ENCODE assay signal across 14 cellular contexts in the genomic region with DNA sequence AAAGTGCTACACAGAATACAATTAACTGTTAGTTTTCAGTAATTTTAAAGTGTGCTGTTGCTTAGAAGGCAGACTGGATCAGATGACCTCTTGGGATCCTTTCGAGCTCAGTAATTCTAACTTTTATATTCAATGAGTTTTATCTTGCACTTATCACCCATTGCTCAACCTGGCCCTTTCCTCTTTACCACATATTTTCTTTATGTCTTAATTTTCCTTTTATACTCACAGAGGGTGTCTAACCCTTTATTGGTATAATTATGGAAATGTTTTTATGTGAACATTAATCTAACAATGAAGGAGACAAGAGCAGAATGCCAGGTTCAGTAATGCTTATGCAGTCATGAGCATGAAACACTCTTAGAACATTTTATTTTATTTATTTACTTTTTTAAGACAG. TPM values are rescaled to one million over a fixed set of nuclear protein-coding genes. Genes with fewer than 3 reads are reported as not detected.
DNase-seq lines count a peak whose midpoint lies in the region; ATAC-seq and TF ChIP-seq lines count a peak whose summit lies in the region.
"Had no signal": no experiment of that assay in that cellular context is flagged by ENCODE, and none has a peak within 500 bp of the region (broad histone marks: within the 10 kb centered on the region; RNA-seq: fewer than 3 reads in every experiment).

No MANE protein-coding gene starts in this region.

- POLR2A ChIA-PET in A673 (lab: Charles Lee; ENCODE audit: low non-redundant PET) (interaction anchor here (0.7 kb wide), 1 partner anchor 25 kb away, joined by 7 read pairs; no protein-coding TSS in a partner anchor), HEK293 (lab: Yijun Ruan, JAX) (no interaction called here)

- no peak for TF ChIP-seq POLR2A in tibial nerve (IDR thresholded peaks at IDR 0.05)

- DNase-seq in A673 (ENCODE audit: low spot score), result peak; percentile 18
- no peak for DNase-seq in SK-N-MC (ENCODE audit: low read depth, low spot score)
- DNase-seq in fibroblast of the aortic adventitia (ENCODE audit: low read depth), result peak; percentile 59
- no peak for DNase-seq in NCI-H2029 (lab: John Stamatoyannopoulos, UW)
- DNase-seq in tibial nerve (ENCODE audit: low spot score in 2 of 2), result no peak
- DNase-seq: AML-193; Caco-2; CD4-positive, alpha-beta T cell; GOT3; H7 had no signal

- H3K27me3 ChIP-seq in A673 (replicated peaks; ENCODE audit: insufficient read depth, low read depth, low read length, poor library complexity), result no peaks in the 10 kb centered on the region
- H3K27me3 ChIP-seq in tibial nerve, result no peaks in the 10 kb centered on the region

- no peak for TF ChIP-seq EP300 in tibial nerve (IDR thresholded peaks at IDR 0.05)

- H3K9ac ChIP-seq in SK-N-MC (ENCODE audit: insufficient read length), result no peak overlapping the region

- no peaks in the 10 kb centered on the region for H3K4me1 ChIP-seq in A673 (ENCODE audit: insufficient read depth, low read length, poor library complexity, severe bottlenecking)
- peaks cover 10% of the 10 kb centered on the region for H3K4me1 ChIP-seq in HEK293 (ENCODE audit: control insufficient read depth, insufficient read depth, low read length)
- peaks cover 0 to 11% (median 0%) of the 10 kb centered on the region in 4 donors for H3K4me1 ChIP-seq in tibial nerve
- H3K4me1 ChIP-seq: Caco-2 had no signal

- CTCF ChIA-PET in A673 (lab: Charles Lee) (no interaction called here), HEK293 (lab: Yijun Ruan, JAX) (interaction anchor here (0.7 to 1.6 kb wide), 2 partner anchors 19 to 168 kb away, joined by 3 to 4 read pairs; no protein-coding TSS in a partner anchor)

- H3K4me3 ChIP-seq in A673 (ENCODE audit: low read depth, low read length, poor library complexity, severe bottlenecking), result no peak overlapping the region
- no peak overlapping the region for H3K4me3 ChIP-seq in HEK293 (ENCODE audit: low read depth, low read length)
- peak overlapping the region; percentile 39; the same call in 1 of the 2 replicates for H3K4me3 ChIP-seq in SK-N-MC
- H3K4me3 ChIP-seq in fibroblast of the aortic adventitia (ENCODE audit: low read depth, low read length), result no peak overlapping the region
- H3K4me3 ChIP-seq in tibial nerve, result no peak overlapping the region

- H3K27ac ChIP-seq in A673 (ENCODE audit: low read depth, low read length, poor library complexity, severe bottlenecking), result no peak overlapping the region
- H3K27ac ChIP-seq in HEK293 (ENCODE audit: extremely low read depth, low read depth, low read length), result no peak overlapping the region
- peak overlapping the region; percentile 0; the same call in 1 of the 2 replicates for H3K27ac ChIP-seq in SK-N-MC
- no peak overlapping the region for H3K27ac ChIP-seq in tibial nerve
- H3K27ac ChIP-seq: C4-2B had no signal

- no TSS peak for BruUV-seq in A673 (replicated peaks; lab: Mats Ljungman, UMichigan)

- 36 to 57% methylated on average over 1 of the region's 1 CpG for WGBS in tibial nerve, 2 donors

- no peak for TF ChIP-seq CTCF in A673 (conservative IDR thresholded peaks at IDR 0.05; ENCODE audit: low read depth, low read length)
- no peak for TF ChIP-seq CTCF in HEK293 (tag by site-specific recombination; IDR thresholded peaks at IDR 0.05)
- TF ChIP-seq CTCF in fibroblast of the aortic adventitia (IDR thresholded peaks at IDR 0.05; ENCODE audit: insufficient read depth, low read length), result no peak
- no peak for TF ChIP-seq CTCF in tibial nerve (IDR thresholded peaks at IDR 0.05)

- intact Hi-C loops in A673 (cut with micrococcal nuclease; ENCODE audit: unreplicated experiment), result no loop called here

- no peak for ATAC-seq in GM18498 (IDR thresholded peaks at IDR 0.05; ENCODE audit: unreplicated experiment)
- ATAC-seq: HCT116 had no signal

- H3K9me3 ChIP-seq in A673 (ENCODE audit: low read depth, low read length, poor library complexity, severe bottlenecking) (no peaks in the 10 kb centered on the region), HEK293 (ENCODE audit: control insufficient read depth, insufficient read depth, low read depth, low read length) (no peaks in the 10 kb centered on the region), SK-N-MC (ENCODE audit: low read depth, low read length) (no peaks in the 10 kb centered on the region), tibial nerve (no peaks in the 10 kb centered on the region)
- H3K9me3 ChIP-seq: Caco-2 had no signal

- H3K36me3 ChIP-seq in A673 (ENCODE audit: insufficient read depth, low read length, poor library complexity, severe bottlenecking), result no peaks in the 10 kb centered on the region
- H3K36me3 ChIP-seq in HEK293 (ENCODE audit: control insufficient read depth in 2 of 2, insufficient read depth in 1 of 2, low read length in 2 of 2), result no peaks in the 10 kb centered on the region
- no peaks in the 10 kb centered on the region for H3K36me3 ChIP-seq in SK-N-MC (ENCODE audit: insufficient read depth, low read length)
- H3K36me3 ChIP-seq in tibial nerve, result no peaks in the 10 kb centered on the region

TF ChIP-seq in HEK293, 187 proteins besides CTCF, POLR2A, EP300 and RAD21 (continues in another document):
- TF ChIP-seq, protein P1, sequence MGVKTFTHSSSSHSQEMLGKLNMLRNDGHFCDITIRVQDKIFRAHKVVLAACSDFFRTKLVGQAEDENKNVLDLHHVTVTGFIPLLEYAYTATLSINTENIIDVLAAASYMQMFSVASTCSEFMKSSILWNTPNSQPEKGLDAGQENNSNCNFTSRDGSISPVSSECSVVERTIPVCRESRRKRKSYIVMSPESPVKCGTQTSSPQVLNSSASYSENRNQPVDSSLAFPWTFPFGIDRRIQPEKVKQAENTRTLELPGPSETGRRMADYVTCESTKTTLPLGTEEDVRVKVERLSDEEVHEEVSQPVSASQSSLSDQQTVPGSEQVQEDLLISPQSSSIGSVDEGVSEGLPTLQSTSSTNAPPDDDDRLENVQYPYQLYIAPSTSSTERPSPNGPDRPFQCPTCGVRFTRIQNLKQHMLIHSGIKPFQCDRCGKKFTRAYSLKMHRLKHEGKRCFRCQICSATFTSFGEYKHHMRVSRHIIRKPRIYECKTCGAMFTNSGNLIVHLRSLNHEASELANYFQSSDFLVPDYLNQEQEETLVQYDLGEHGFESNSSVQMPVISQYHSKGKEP (tag by site-specific recombination; IDR thresholded peaks at IDR 0.05), result 0 out of 2 replicates have a peak, but pooled peaks have one; percentile 15
- TF ChIP-seq BCL11B (tag by site-specific recombination; IDR thresholded peaks at IDR 0.05; ENCODE audit: low read depth) (peak; percentile 85), ZNF585B (tag by site-specific recombination; IDR thresholded peaks at IDR 0.05) (no peak), OSR2 (tag by site-specific recombination; IDR thresholded peaks at IDR 0.05) (peak; percentile 61), ZNF843 (tag by site-specific recombination; IDR thresholded peaks at IDR 0.05) (peak; percentile 78), FEZF1 (tag by site-specific recombination; IDR thresholded peaks at IDR 0.05) (peak; percentile 80), ZXDB (tag by site-specific recombination; IDR thresholded peaks at IDR 0.05) (peak; percentile 28; the same call in 1 of the 2 replicates), ZNF664 (tag by site-specific recombination; IDR thresholded peaks at IDR 0.05) (0 out of 2 replicates have a peak, but pooled peaks have one; percentile 57)
- TF ChIP-seq, protein P2, sequence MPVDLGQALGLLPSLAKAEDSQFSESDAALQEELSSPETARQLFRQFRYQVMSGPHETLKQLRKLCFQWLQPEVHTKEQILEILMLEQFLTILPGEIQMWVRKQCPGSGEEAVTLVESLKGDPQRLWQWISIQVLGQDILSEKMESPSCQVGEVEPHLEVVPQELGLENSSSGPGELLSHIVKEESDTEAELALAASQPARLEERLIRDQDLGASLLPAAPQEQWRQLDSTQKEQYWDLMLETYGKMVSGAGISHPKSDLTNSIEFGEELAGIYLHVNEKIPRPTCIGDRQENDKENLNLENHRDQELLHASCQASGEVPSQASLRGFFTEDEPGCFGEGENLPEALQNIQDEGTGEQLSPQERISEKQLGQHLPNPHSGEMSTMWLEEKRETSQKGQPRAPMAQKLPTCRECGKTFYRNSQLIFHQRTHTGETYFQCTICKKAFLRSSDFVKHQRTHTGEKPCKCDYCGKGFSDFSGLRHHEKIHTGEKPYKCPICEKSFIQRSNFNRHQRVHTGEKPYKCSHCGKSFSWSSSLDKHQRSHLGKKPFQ (tag by site-specific recombination; IDR thresholded peaks at IDR 0.05), result 0 out of 2 replicates have a peak, but pooled peaks have one; percentile 45
- TF ChIP-seq, protein P3, sequence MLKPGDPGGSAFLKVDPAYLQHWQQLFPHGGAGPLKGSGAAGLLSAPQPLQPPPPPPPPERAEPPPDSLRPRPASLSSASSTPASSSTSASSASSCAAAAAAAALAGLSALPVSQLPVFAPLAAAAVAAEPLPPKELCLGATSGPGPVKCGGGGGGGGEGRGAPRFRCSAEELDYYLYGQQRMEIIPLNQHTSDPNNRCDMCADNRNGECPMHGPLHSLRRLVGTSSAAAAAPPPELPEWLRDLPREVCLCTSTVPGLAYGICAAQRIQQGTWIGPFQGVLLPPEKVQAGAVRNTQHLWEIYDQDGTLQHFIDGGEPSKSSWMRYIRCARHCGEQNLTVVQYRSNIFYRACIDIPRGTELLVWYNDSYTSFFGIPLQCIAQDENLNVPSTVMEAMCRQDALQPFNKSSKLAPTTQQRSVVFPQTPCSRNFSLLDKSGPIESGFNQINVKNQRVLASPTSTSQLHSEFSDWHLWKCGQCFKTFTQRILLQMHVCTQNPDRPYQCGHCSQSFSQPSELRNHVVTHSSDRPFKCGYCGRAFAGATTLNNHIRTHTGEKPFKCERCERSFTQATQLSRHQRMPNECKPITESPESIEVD (tag by site-specific recombination; IDR thresholded peaks at IDR 0.05), result peak; percentile 81
- TF ChIP-seq, protein P4, sequence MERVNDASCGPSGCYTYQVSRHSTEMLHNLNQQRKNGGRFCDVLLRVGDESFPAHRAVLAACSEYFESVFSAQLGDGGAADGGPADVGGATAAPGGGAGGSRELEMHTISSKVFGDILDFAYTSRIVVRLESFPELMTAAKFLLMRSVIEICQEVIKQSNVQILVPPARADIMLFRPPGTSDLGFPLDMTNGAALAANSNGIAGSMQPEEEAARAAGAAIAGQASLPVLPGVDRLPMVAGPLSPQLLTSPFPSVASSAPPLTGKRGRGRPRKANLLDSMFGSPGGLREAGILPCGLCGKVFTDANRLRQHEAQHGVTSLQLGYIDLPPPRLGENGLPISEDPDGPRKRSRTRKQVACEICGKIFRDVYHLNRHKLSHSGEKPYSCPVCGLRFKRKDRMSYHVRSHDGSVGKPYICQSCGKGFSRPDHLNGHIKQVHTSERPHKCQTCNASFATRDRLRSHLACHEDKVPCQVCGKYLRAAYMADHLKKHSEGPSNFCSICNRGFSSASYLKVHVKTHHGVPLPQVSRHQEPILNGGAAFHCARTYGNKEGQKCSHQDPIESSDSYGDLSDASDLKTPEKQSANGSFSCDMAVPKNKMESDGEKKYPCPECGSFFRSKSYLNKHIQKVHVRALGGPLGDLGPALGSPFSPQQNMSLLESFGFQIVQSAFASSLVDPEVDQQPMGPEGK (tag by site-specific recombination; IDR thresholded peaks at IDR 0.05), result 0 out of 2 replicates have a peak, but pooled peaks have one; percentile 22

RNA-seq across cellular contexts. Expression of a gene that starts 39.7 kb away (rescaled TPM):
- total RNA-seq in A673 (2021), result 7.2 and 7.9 TPM in 2 replicates
- 23.9 and 38.7 TPM in 2 replicates for total RNA-seq in fibroblast of the aortic adventitia (ENCODE audit: low replicate concordance)
- total RNA-seq in tibial nerve, result 10 to 100 TPM; 29.1 to 43.5 (median 34.1) TPM

Comparison
In these comparisons a context has a peak if more than half of its experiments do, and no peak if none do; other contexts are left out.
1. DNase-seq: peak in A673 (single experiment) and fibroblast of the aortic adventitia (single experiment); none in SK-N-MC (single experiment), NCI-H2029 (single experiment) and tibial nerve (0 of 2).